In the genomic region with DNA sequence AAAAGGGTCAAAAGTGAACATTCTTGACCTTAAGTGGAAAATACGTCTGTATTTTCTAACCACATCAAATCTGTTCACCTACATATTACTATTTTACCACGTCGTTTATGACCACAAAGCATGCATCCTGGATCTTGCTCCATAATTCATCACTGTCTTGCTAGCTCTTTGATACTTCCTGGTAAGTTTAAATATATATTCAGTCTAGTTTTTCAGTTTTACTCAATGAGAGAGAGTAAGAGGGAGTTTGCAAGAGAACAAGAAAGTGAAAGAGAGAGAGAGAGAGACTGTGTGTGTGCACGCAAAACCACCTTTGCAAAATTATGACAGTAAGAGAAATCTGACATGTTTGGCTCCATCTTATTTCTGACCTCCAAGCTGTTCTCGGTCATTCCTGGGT, we compare ENCODE assay signal across 10 cellular contexts.
DNase-seq lines count a peak whose midpoint lies in the region; ATAC-seq and TF ChIP-seq lines count a peak whose summit lies in the region.
"Had no signal": no experiment of that assay in that cellular context is flagged by ENCODE, and none has a peak within 500 bp of the region (broad histone marks: within the 10 kb centered on the region; RNA-seq: fewer than 3 reads in every experiment).

No MANE protein-coding gene starts in this region.

- peaks cover 4% of the 10 kb centered on the region for H3K4me1 Mint-ChIP-seq in osteocyte (ENCODE audit: unreplicated experiment)

- DNase-seq in astrocyte of the cerebellum (ENCODE audit: low read depth): peak; percentile 50
- no peak for DNase-seq in osteocyte (ENCODE audit: extremely low spot score, unreplicated experiment)
- no peak for DNase-seq in D341Med (ENCODE audit: low spot score)
- no peak for DNase-seq in NCI-H2081 (lab: John Stamatoyannopoulos, UW)
- no peak for DNase-seq in NCI-H1930 (lab: John Stamatoyannopoulos, UW)
- DNase-seq: activated T-cell treated with anti-CD3 and anti-CD28 coated beads, Interleukin-2, amount 50 U/mL, for 4 hours; DND-41 had no signal

- no peak overlapping the region for H3K4me3 ChIP-seq in astrocyte of the cerebellum (ENCODE audit: low read depth, low read length)

- no peaks in the 10 kb centered on the region for H3K36me3 Mint-ChIP-seq in osteocyte (ENCODE audit: unreplicated experiment)

- TF ChIP-seq CTCF in astrocyte of the cerebellum (IDR thresholded peaks at IDR 0.05; ENCODE audit: low read depth, low read length, missing control alignments): no peak
- no peak for TF ChIP-seq CTCF in osteocyte (IDR thresholded peaks at IDR 0.05)

- no peaks in the 10 kb centered on the region for H3K9me3 Mint-ChIP-seq in osteocyte (ENCODE audit: unreplicated experiment)

- ATAC-seq in GM18517 (IDR thresholded peaks at IDR 0.05; ENCODE audit: unreplicated experiment) (peak; percentile 97), GM21423 (IDR thresholded peaks at IDR 0.05; ENCODE audit: unreplicated experiment) (peak; percentile 88), HG03103 (IDR thresholded peaks at IDR 0.05; ENCODE audit: low read depth, unreplicated experiment) (peak; percentile 87)

- in situ Hi-C loops in astrocyte of the cerebellum (cut with HindIII; ENCODE audit: low sequenced_read_pairs): no loop called here

- H3K27ac Mint-ChIP-seq in osteocyte (ENCODE audit: unreplicated experiment): no peak overlapping the region

- H3K27me3 Mint-ChIP-seq in osteocyte (ENCODE audit: unreplicated experiment): no peaks in the 10 kb centered on the region

- H3K4me3 Mint-ChIP-seq in osteocyte (ENCODE audit: unreplicated experiment): no peak overlapping the region
- H3K4me3 Mint-ChIP-seq: activated T-cell treated with anti-CD3 and anti-CD28 coated beads, Interleukin-2, amount 50 U/mL, for 4 hours had no signal
